In genomic region chr11:6926208-6927029, GRCh38 we compare ENCODE assay signal across 7 cellular contexts. TPM values are rescaled to one million over a fixed set of nuclear protein-coding genes. Genes with fewer than 3 reads are reported as not detected.
DNase-seq lines count a peak whose midpoint lies in the region; ATAC-seq, FAIRE-seq and TF ChIP-seq lines count a peak whose summit lies in the region.

TSS of gene ZNF215 (plus strand) at chr11:6926426. CDS start at chr11:6932273, 5,847 bp downstream.

- H4K91ac ChIP-seq in H9 (ENCODE audit: insufficient read length, low read depth, low read length), result no peak within 1 kb of the TSS
- peak within 1 kb of the TSS; percentile 31 for H4K91ac ChIP-seq in H1 (replicated peaks; ENCODE audit: insufficient read length, low read length)

- H3K23ac ChIP-seq in H9 (ENCODE audit: insufficient read length, low read depth, low read length) (no peak within 1 kb of the TSS), H1 (ENCODE audit: insufficient read length) (no peak within 1 kb of the TSS)

- H3K18ac ChIP-seq in H9 (ENCODE audit: insufficient read length, low read depth, low read length), result peak within 1 kb of the TSS; percentile 88
- H3K18ac ChIP-seq in H1 (ENCODE audit: extremely low read depth, low read length), result peak within 1 kb of the TSS; percentile 88

- H2AK5ac ChIP-seq in H9 (ENCODE audit: insufficient read length, low read length) (no peak within 1 kb of the TSS), H1 (ENCODE audit: low read depth, low read length) (no peak within 1 kb of the TSS)

- CTCF ChIA-PET in H1 (lab: Charles Lee; ENCODE audit: partially characterized antibody), result interaction anchor here (0.6 to 1.9 kb wide), 5 partner anchors 31 to 172 kb away, joined by 3 to 5 read pairs (median 3); partner anchors contain the start of gene OR10A2

- H2BK20ac ChIP-seq in H9 (ENCODE audit: low read depth, low read length, poor library complexity, severe bottlenecking) (no peak within 1 kb of the TSS), H1 (ENCODE audit: low read length) (no peak within 1 kb of the TSS)

- H3K36me3 ChIP-seq in Loucy (ENCODE audit: insufficient read depth, low read length) (no peaks in the 10 kb centered on the region), H1 (ENCODE audit: control insufficient read depth in 2 of 4, insufficient read depth in 4 of 4, low read length in 3 of 4) (peaks cover 0 to 2% (median 0%) of the 10 kb centered on the region in 4 experiments; a peak in 1 of 8 replicates)

- no peak for TF ChIP-seq CTCF in H9 (conservative IDR thresholded peaks at IDR 0.05)
- no peak for TF ChIP-seq CTCF in Loucy (conservative IDR thresholded peaks at IDR 0.05; ENCODE audit: low read length)
- no peak for TF ChIP-seq CTCF in H1 (IDR thresholded peaks at IDR 0.05; ENCODE audit: control extremely low read depth in 1 of 3, insufficient read depth in 1 of 3, low read depth in 1 of 3, low read length in 3 of 3)

- H4K5ac ChIP-seq in H9 (ENCODE audit: insufficient read length, low read depth, low read length) (peak within 1 kb of the TSS; percentile 85), H1 (ENCODE audit: insufficient read length, low read depth, low read length) (peak within 1 kb of the TSS; percentile 79)

- H3K4me2 ChIP-seq in H9 (ENCODE audit: insufficient read depth, insufficient read length, low read length) (peak within 1 kb of the TSS; percentile 100), Loucy (ENCODE audit: low read depth, low read length, poor library complexity, severe bottlenecking) (peak within 1 kb of the TSS; percentile 68), H1 (ENCODE audit: insufficient read depth in 1 of 2, low read depth in 2 of 2, low read length in 2 of 2) (peak within 1 kb of the TSS; percentile 70 to 98)

- H2BK120ac ChIP-seq in H9 (ENCODE audit: low read depth, low read length, poor library complexity, severe bottlenecking) (no peak within 1 kb of the TSS), H1 (replicated peaks; ENCODE audit: low read depth, low read length) (peak within 1 kb of the TSS; percentile 10)

- peak within 1 kb of the TSS; percentile 78 for H3K9ac ChIP-seq in H9 (ENCODE audit: extremely low read depth, insufficient read length, low read length)
- H3K9ac ChIP-seq in Loucy (ENCODE audit: low read depth, low read length, poor library complexity, severe bottlenecking), result peak within 1 kb of the TSS; percentile 80
- peak within 1 kb of the TSS; percentile 73 to 93 (median 84) for H3K9ac ChIP-seq in H1 (replicated peaks in 1 of 4; ENCODE audit: extremely low read depth in 1 of 4, low read depth in 3 of 4, low read length in 3 of 4)

- DNase-seq in H9 (peak; percentile 97), UCSD-AML1 (lab: John Stamatoyannopoulos, UW; ENCODE audit: unreplicated experiment) (peak; percentile 85), H1 (ENCODE audit: low read depth in 1 of 2, low spot score in 2 of 2) (peak; percentile 71 to 88), memory B cell (ENCODE audit: low spot score in 2 of 2) (no peak)
- peak; percentile 26 to 47 for DNase-seq in stimulated activated CD8-positive, alpha-beta memory T cell treated with anti-CD3 and anti-CD28 coated beads, Interleukin-15, amount 100 ng/mL, for 48 hours (ENCODE audit: low read depth in 2 of 2)

- peaks cover 7% of the 10 kb centered on the region for H3K23me2 ChIP-seq in H9 (ENCODE audit: insufficient read length, low read depth, low read length, poor library complexity, severe bottlenecking)
- peaks cover 7% of the 10 kb centered on the region; the same call in 1 of the 2 replicates for H3K23me2 ChIP-seq in H1 (ENCODE audit: low read depth, low read length)

- ATAC-seq in memory B cell (ENCODE audit: low read depth), result peak; percentile 21

- H2BK12ac ChIP-seq in H9 (ENCODE audit: insufficient read length, low read depth, low read length) (no peak within 1 kb of the TSS), H1 (ENCODE audit: low read depth, low read length) (peak within 1 kb of the TSS; percentile 93)

- H3K27ac ChIP-seq in H9 (ENCODE audit: insufficient read length, low read depth, low read length), result peak within 1 kb of the TSS; percentile 53
- H3K27ac ChIP-seq in H1 (ENCODE audit: low read depth, low read length), result peak within 1 kb of the TSS; percentile 72

- H3K9me2 ChIP-seq in Loucy (replicated peaks; ENCODE audit: low read depth, low read length), result no peaks in the 10 kb centered on the region

- H3K9me3 ChIP-seq in H9 (ENCODE audit: control insufficient read depth, low read depth, low read length) (no peaks in the 10 kb centered on the region), Loucy (ENCODE audit: insufficient read depth, low read depth, low read length) (no peaks in the 10 kb centered on the region), H1 (ENCODE audit: insufficient read depth in 2 of 2, low read depth in 1 of 2, low read length in 1 of 2) (no peaks in the 10 kb centered on the region)

- TF ChIP-seq POLR2A in GM15510 (IDR thresholded peaks at IDR 0.05; ENCODE audit: borderline replicate concordance, extremely low read depth, insufficient read length) (peak; percentile 50), H1 (IDR thresholded peaks at IDR 0.05; ENCODE audit: control extremely low read depth in 1 of 2, low read depth in 2 of 2, low read length in 2 of 2) (peak in 1 of 2 experiments; percentile 57; a peak in 2 of 3 replicates)

- POLR2A ChIA-PET in H1 (lab: Charles Lee; ENCODE audit: partially characterized antibody), result interaction anchor here (0.9 to 1.7 kb wide), 6 partner anchors 19 to 604 kb away, joined by 3 to 4 read pairs (median 3); partner anchors contain the start of gene NLRP14

- TF ChIP-seq RAD21 in H1 (IDR thresholded peaks at IDR 0.05 in 1 of 2, conservative IDR thresholded peaks at IDR 0.05 in 1 of 2; ENCODE audit: low read depth in 2 of 2, low read length in 2 of 2), result no peak

- FAIRE-seq in H1 (lab: Jason Lieb, UNC), result peak; percentile 70

- H2BK15ac ChIP-seq in H9 (ENCODE audit: low read depth, low read length), result no peak within 1 kb of the TSS
- H2BK15ac ChIP-seq in H1 (ENCODE audit: low read length), result peak within 1 kb of the TSS; percentile 48; the same call in 1 of the 2 replicates

- peak within 1 kb of the TSS; percentile 2 for H4K8ac ChIP-seq in H9 (replicated peaks; ENCODE audit: insufficient read length, low read depth, low read length)
- peak within 1 kb of the TSS; percentile 95 for H4K8ac ChIP-seq in H1 (ENCODE audit: extremely low read depth, insufficient read depth, low read length)

- no peaks in the 10 kb centered on the region for H4K20me1 ChIP-seq in H9 (ENCODE audit: control insufficient read depth, insufficient read depth, insufficient read length)
- no peaks in the 10 kb centered on the region for H4K20me1 ChIP-seq in Loucy (ENCODE audit: insufficient read depth, low read length, poor library complexity, severe bottlenecking)
- no peaks in the 10 kb centered on the region for H4K20me1 ChIP-seq in H1 (replicated peaks in 1 of 2; ENCODE audit: control insufficient read depth in 1 of 2, insufficient read depth in 2 of 2, low read length in 2 of 2)

- TF ChIP-seq EP300 in H1 (IDR thresholded peaks at IDR 0.05; ENCODE audit: borderline replicate concordance in 1 of 2, low read depth in 2 of 2, low read length in 2 of 2), result no peak

- H3K36me3 Mint-ChIP-seq in H9 (ENCODE audit: insufficient read depth in 1 of 3, low read depth in 3 of 3) (peaks cover 5 to 12% (median 10%) of the 10 kb centered on the region in 3 experiments; a peak in 5 of 7 replicates), memory B cell (peaks cover 3% of the 10 kb centered on the region)

- no peaks in the 10 kb centered on the region for H3K9me3 Mint-ChIP-seq in H9
- H3K9me3 Mint-ChIP-seq in memory B cell, result no peaks in the 10 kb centered on the region

- H3K4me3 ChIP-seq in Loucy (ENCODE audit: low read length, poor library complexity, severe bottlenecking) (peak within 1 kb of the TSS; percentile 86), H1 (ENCODE audit: extremely low read depth in 1 of 4, insufficient read depth in 2 of 4, low read depth in 3 of 4, low read length in 4 of 4) (peak within 1 kb of the TSS; percentile 58 to 99 (median 96))

- H2BK5ac ChIP-seq in H9 (ENCODE audit: insufficient read length, low read length), result no peak within 1 kb of the TSS
- H2BK5ac ChIP-seq in H1 (ENCODE audit: low read depth, low read length), result peak within 1 kb of the TSS; percentile 83; the same call in 1 of the 2 replicates

- no peak within 1 kb of the TSS for H3K56ac ChIP-seq in H9 (ENCODE audit: insufficient read length, low read depth, low read length)
- H3K56ac ChIP-seq in H1 (replicated peaks; ENCODE audit: insufficient read length, low read depth, low read length), result peak within 1 kb of the TSS; percentile 66

- peaks cover 1% of the 10 kb centered on the region; the same call in 1 of the 2 replicates for H3K79me2 ChIP-seq in H9 (ENCODE audit: insufficient read depth, low read length)
- H3K79me2 ChIP-seq in Loucy (ENCODE audit: insufficient read depth, low read length), result peaks cover 37% of the 10 kb centered on the region
- H3K79me2 ChIP-seq in H1 (ENCODE audit: control insufficient read depth in 1 of 2, insufficient read depth in 2 of 2, low read length in 2 of 2), result peaks cover 0 to 35% of the 10 kb centered on the region in 2 experiments; a peak in 2 of 4 replicates

- H3K4me3 Mint-ChIP-seq in H9 (peak within 1 kb of the TSS; percentile 96 to 97), memory B cell (peak within 1 kb of the TSS; percentile 95)

- H3K14ac ChIP-seq in H9 (ENCODE audit: insufficient read depth, low read length) (peak within 1 kb of the TSS; percentile 80), H1 (ENCODE audit: insufficient read length) (no peak within 1 kb of the TSS)

- H2AFZ ChIP-seq in H9 (ENCODE audit: low read length), result peak within 1 kb of the TSS; percentile 80
- peak within 1 kb of the TSS; percentile 96 for H2AFZ ChIP-seq in Loucy (ENCODE audit: low read length)
- peak within 1 kb of the TSS; percentile 97 for H2AFZ ChIP-seq in H1 (ENCODE audit: low read length)

- H3K27me3 Mint-ChIP-seq in H9 (ENCODE audit: low read depth) (no peaks in the 10 kb centered on the region), memory B cell (peaks cover 8% of the 10 kb centered on the region)

- peaks cover 22 to 23% of the 10 kb centered on the region in 2 experiments for H3K4me1 Mint-ChIP-seq in H9
- peaks cover 23% of the 10 kb centered on the region for H3K4me1 Mint-ChIP-seq in memory B cell

- H3F3A ChIP-seq in Loucy (ENCODE audit: low read depth), result no peaks in the 10 kb centered on the region

- H3T11ph ChIP-seq in H9 (ENCODE audit: low read length), result peak within 1 kb of the TSS; percentile 24

- H3K79me1 ChIP-seq in H9 (ENCODE audit: insufficient read depth, low read depth, low read length, poor library complexity, severe bottlenecking), result no peaks in the 10 kb centered on the region
- no peaks in the 10 kb centered on the region; the same call in 1 of the 2 replicates for H3K79me1 ChIP-seq in H1 (ENCODE audit: low read depth, low read length)

- WGBS in H9 (ENCODE audit: extremely low coverage, insufficient read length, low lambda C conversion rate), result no CpG with 5 or more reads among the region's 61 CpGs
- 2% methylated on average over 48 of the region's 61 CpGs; no CpG with 5 or more reads in 1 of the 2 experiments for WGBS in H1 (ENCODE audit: extremely low coverage in 1 of 2, insufficient coverage in 1 of 2, insufficient read length in 1 of 2, insufficient replicate concordance in 2 of 2, low coverage in 1 of 2, low lambda C conversion rate in 2 of 2, missing lambda C conversion rate in 1 of 2), 2 experiments

- H3K27ac Mint-ChIP-seq in H9 (peak within 1 kb of the TSS; percentile 3 to 98 (median 86)), memory B cell (peak within 1 kb of the TSS; percentile 15)

- no peak within 1 kb of the TSS for H3K4ac ChIP-seq in H9 (ENCODE audit: low read depth, low read length)
- no peak within 1 kb of the TSS for H3K4ac ChIP-seq in H1 (replicated peaks; ENCODE audit: insufficient read length, low read depth, low read length)

- H3K4me1 ChIP-seq in H9 (ENCODE audit: insufficient read depth, low read length), result no peaks in the 10 kb centered on the region; the same call in 1 of the 2 replicates
- peaks cover 17% of the 10 kb centered on the region for H3K4me1 ChIP-seq in Loucy (ENCODE audit: insufficient read depth, low read length, poor library complexity, severe bottlenecking)
- H3K4me1 ChIP-seq in H1 (replicated peaks in 1 of 4; ENCODE audit: control insufficient read depth in 3 of 4, insufficient read depth in 4 of 4, low read length in 3 of 4), result peaks cover 2 to 10% (median 7%) of the 10 kb centered on the region in 4 experiments; a peak in 5 of 7 replicates

- H3K27me3 ChIP-seq in H9 (ENCODE audit: insufficient read depth, low read length) (no peaks in the 10 kb centered on the region), Loucy (ENCODE audit: insufficient read depth, low read length, poor library complexity, severe bottlenecking) (no peaks in the 10 kb centered on the region), H1 (replicated peaks in 1 of 4; ENCODE audit: control insufficient read depth in 3 of 4, extremely low read depth in 1 of 4, insufficient read depth in 3 of 4, low read length in 3 of 4) (no peaks in the 10 kb centered on the region)

RNA-seq across cellular contexts. Expression of gene ZNF215, which starts in this region (rescaled TPM):
- total RNA-seq in H9 (2021), result 18.0 and 18.2 TPM in 2 replicates
- total RNA-seq in H1 (2021; fragmentation: NEBNext Ultra II Directional; extraction: Animal tissue kit (Norgen Biotek cat#: 25700)), result 17.1 and 17.9 TPM in 2 replicates
- 4.3 and 6.4 TPM in 2 replicates for polyA plus RNA-seq in H1 (2011; rRNA removed)
- polyA plus RNA-seq in H1 (2011; cell fraction: cytosol; rRNA removed), result 7.4 TPM
- 10.6 TPM for polyA plus RNA-seq in H1 (2011; cell fraction: nucleus; rRNA removed)
- polyA plus RNA-seq in H1 (2012, experiment 1 of 2), result 8.5 to 15.5 TPM (median 10.6 TPM) in 4 replicates
- polyA plus RNA-seq in H1 (2012, experiment 2 of 2), result 0.84 TPM
- 16.0 TPM for polyA plus RNA-seq in H1 (2013, experiment 1 of 2)
- 15.6 TPM for polyA plus RNA-seq in H1 (2013, experiment 2 of 2)
- polyA minus RNA-seq in H1 (2011; rRNA and poly(A)+ RNA removed), result 23.9 and 33.2 TPM in 2 replicates
- 9.8 TPM for polyA minus RNA-seq in H1 (2011; cell fraction: cytosol; rRNA and poly(A)+ RNA removed)
- 45.5 TPM for polyA minus RNA-seq in H1 (2011; cell fraction: nucleus; rRNA and poly(A)+ RNA removed)

Comparison
In these comparisons a context has a peak if more than half of its experiments do, and no peak if none do; other contexts are left out.
1. DNase-seq: peak in H9 (single experiment), UCSD-AML1 (single experiment), H1 (2 of 2) and stimulated activated CD8-positive, alpha-beta memory T cell treated with anti-CD3 and anti-CD28 coated beads, Interleukin-15, amount 100 ng/mL, for 48 hours (2 of 2); none in memory B cell (0 of 2).
2. Peak in every context shown above with its lines, with median percentiles within 50 percentile points of each other: H2AFZ ChIP-seq, H3K4me2 ChIP-seq and H3K9ac ChIP-seq.